ENCODE assay signal across 8 cellular contexts in genomic region chrX:129606918-129607317, GRCh38. TPM values are rescaled to one million over a fixed set of nuclear protein-coding genes. Genes with fewer than 3 reads are reported as not detected.
DNase-seq lines count a peak whose midpoint lies in the region; ATAC-seq, FAIRE-seq and TF ChIP-seq lines count a peak whose summit lies in the region.

No MANE protein-coding gene starts in this region.

- no peaks in the 10 kb centered on the region for H3K36me3 ChIP-seq in SK-N-MC (ENCODE audit: insufficient read depth, low read length)

- H3K4me1 Mint-ChIP-seq in activated naive CD4-positive, alpha-beta T cell treated with anti-CD3 and anti-CD28 coated beads, Interleukin-2, amount 10 ng/mL, durations not matched to agents 7 days and 5 days, result peaks cover 30% of the 10 kb centered on the region
- H3K4me1 Mint-ChIP-seq in glutamatergic neuron (ENCODE audit: low read depth, unreplicated experiment), result no peaks in the 10 kb centered on the region

- no peaks in the 10 kb centered on the region for H3K9me3 ChIP-seq in SK-N-MC (ENCODE audit: low read depth, low read length)

- H3K27ac Mint-ChIP-seq in activated naive CD4-positive, alpha-beta T cell treated with anti-CD3 and anti-CD28 coated beads, Interleukin-2, amount 10 ng/mL, durations not matched to agents 7 days and 5 days, result no peak overlapping the region
- no peak overlapping the region for H3K27ac Mint-ChIP-seq in glutamatergic neuron (ENCODE audit: unreplicated experiment)

- TF ChIP-seq CTCF in glutamatergic neuron (IDR thresholded peaks at IDR 0.05; ENCODE audit: partially characterized antibody, unreplicated experiment), result peak; percentile 66

- CTCF ChIA-PET in activated naive CD4-positive, alpha-beta T cell treated with anti-CD3 and anti-CD28 coated beads, Interleukin-2, amount 10 ng/mL, durations not matched to agents 7 days and 5 days (lab: Charles Lee), result interaction anchor here (0.7 kb wide), 1 partner anchor 454 kb away, joined by 3 read pairs; no protein-coding TSS in a partner anchor

- ATAC-seq in GM21447 (IDR thresholded peaks at IDR 0.05; ENCODE audit: unreplicated experiment) (no peak), HG02588 (IDR thresholded peaks at IDR 0.05; ENCODE audit: unreplicated experiment) (no peak)

- peaks cover 17% of the 10 kb centered on the region for H3K27me3 Mint-ChIP-seq in activated naive CD4-positive, alpha-beta T cell treated with anti-CD3 and anti-CD28 coated beads, Interleukin-2, amount 10 ng/mL, durations not matched to agents 7 days and 5 days
- peaks cover 1% of the 10 kb centered on the region for H3K27me3 Mint-ChIP-seq in glutamatergic neuron (ENCODE audit: unreplicated experiment)

- no peaks in the 10 kb centered on the region for H3K36me3 Mint-ChIP-seq in activated naive CD4-positive, alpha-beta T cell treated with anti-CD3 and anti-CD28 coated beads, Interleukin-2, amount 10 ng/mL, durations not matched to agents 7 days and 5 days
- H3K36me3 Mint-ChIP-seq in glutamatergic neuron (ENCODE audit: unreplicated experiment), result no peaks in the 10 kb centered on the region

- H3K4me3 Mint-ChIP-seq in activated naive CD4-positive, alpha-beta T cell treated with anti-CD3 and anti-CD28 coated beads, Interleukin-2, amount 10 ng/mL, durations not matched to agents 7 days and 5 days, result no peak overlapping the region
- no peak overlapping the region for H3K4me3 Mint-ChIP-seq in glutamatergic neuron (ENCODE audit: unreplicated experiment)

- in situ Hi-C loops in KBM-7 (cut with MboI; ENCODE audit: low pct_unique_long_range_greater_than_20kb, low sequenced_read_pairs), result loop anchor here (10.0 kb wide), 1 partner anchor 458 kb away; no protein-coding TSS in a partner anchor

- H3K9ac ChIP-seq in SK-N-MC (ENCODE audit: insufficient read length), result no peak overlapping the region

- peak; percentile 87 for FAIRE-seq in G401.6 (lab: Jason Lieb, UNC)

- DNase-seq in KBM-7 (peak; percentile 74), SK-N-MC (ENCODE audit: low read depth, low spot score) (peak; percentile 66), glutamatergic neuron (peak; percentile 46), renal cortical epithelial cell (ENCODE audit: low read depth) (peak; percentile 28)
- peak; percentile 65 for DNase-seq in activated naive CD4-positive, alpha-beta T cell treated with anti-CD3 and anti-CD28 coated beads, Interleukin-2, amount 10 ng/mL, durations not matched to agents 7 days and 5 days

- H3K27ac ChIP-seq in SK-N-MC, result no peak overlapping the region

- H3K4me3 ChIP-seq in SK-N-MC, result no peak overlapping the region

- no peaks in the 10 kb centered on the region for H3K9me3 Mint-ChIP-seq in activated naive CD4-positive, alpha-beta T cell treated with anti-CD3 and anti-CD28 coated beads, Interleukin-2, amount 10 ng/mL, durations not matched to agents 7 days and 5 days
- H3K9me3 Mint-ChIP-seq in glutamatergic neuron (ENCODE audit: unreplicated experiment), result no peaks in the 10 kb centered on the region

RNA-seq across cellular contexts. Expression of gene APLN, which starts 47.8 kb away (rescaled TPM):
- total RNA-seq in glutamatergic neuron (ENCODE audit: unreplicated experiment) (not detected), renal cortical epithelial cell (0.17 and 0.60 TPM in 2 replicates)
